In the genomic region with DNA sequence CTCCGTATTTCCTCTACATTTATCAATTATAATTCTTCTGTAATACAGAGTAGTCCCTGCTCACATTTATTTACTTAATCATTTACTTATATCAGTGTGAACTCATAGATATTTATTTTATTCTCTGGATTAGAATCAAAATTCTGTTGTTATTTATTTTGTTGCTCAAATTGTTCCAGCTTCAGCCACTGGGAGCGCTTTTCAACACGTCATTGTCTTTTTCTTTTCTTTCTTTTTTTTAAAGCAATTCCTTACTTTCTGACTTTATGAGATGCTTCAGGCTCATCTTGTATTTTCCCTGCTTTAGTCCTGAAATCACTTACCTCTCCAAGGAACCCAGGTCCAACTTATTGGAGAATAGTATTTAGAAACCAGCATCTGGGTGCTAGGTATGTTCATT, we compare ENCODE assay signal across 22 cellular contexts. TPM values are rescaled to one million over a fixed set of nuclear protein-coding genes. Genes with fewer than 3 reads are reported as not detected.
DNase-seq lines count a peak whose midpoint lies in the region; ATAC-seq and TF ChIP-seq lines count a peak whose summit lies in the region.
"Had no signal": no experiment of that assay in that cellular context is flagged by ENCODE, and none has a peak within 500 bp of the region (broad histone marks: within the 10 kb centered on the region; RNA-seq: fewer than 3 reads in every experiment).

No MANE protein-coding gene starts in this region.

- no peaks in the 10 kb centered on the region for H3K9me3 Mint-ChIP-seq in GM23338
- H3K9me3 Mint-ChIP-seq in endothelial cell (ENCODE audit: unreplicated experiment): no peaks in the 10 kb centered on the region
- H3K9me3 Mint-ChIP-seq: activated T-cell treated with anti-CD3 and anti-CD28 coated beads, Interleukin-2, amount 50 U/mL, for 4 hours; CD8-positive, alpha-beta T cell had no signal

- H3K56ac ChIP-seq in mesendoderm (ENCODE audit: low read length): no peak overlapping the region

- H3K4me1 ChIP-seq in GM23338 (ENCODE audit: insufficient read depth): no peaks in the 10 kb centered on the region
- peaks cover 2% of the 10 kb centered on the region; the same call in 1 of the 2 replicates for H3K4me1 ChIP-seq in Panc1 (ENCODE audit: control insufficient read depth, insufficient read depth, low read length)
- no peaks in the 10 kb centered on the region for H3K4me1 ChIP-seq in mesendoderm (ENCODE audit: control insufficient read depth, low read depth, low read length)

- H3K27me3 ChIP-seq in GM23338 (ENCODE audit: insufficient read depth) (no peaks in the 10 kb centered on the region), Panc1 (ENCODE audit: control insufficient read depth, insufficient read depth, low read length) (no peaks in the 10 kb centered on the region), mesendoderm (ENCODE audit: insufficient read depth, low read length, poor library complexity) (no peaks in the 10 kb centered on the region)

- no peaks in the 10 kb centered on the region for H3K9me2 ChIP-seq in GM23338 (ENCODE audit: insufficient read depth)

- no peak overlapping the region for H3K4me3 ChIP-seq in GM23338
- H3K4me3 ChIP-seq in Panc1 (ENCODE audit: low read depth in 2 of 2, low read length in 2 of 2): no peak overlapping the region
- H3K4me3 ChIP-seq in retinal pigment epithelial cell (ENCODE audit: low read length): no peak overlapping the region
- H3K4me3 ChIP-seq in mesendoderm (ENCODE audit: low read length): no peak overlapping the region
- H3K4me3 ChIP-seq: coronary artery had no signal

- POLR2A ChIA-PET in Panc1 (lab: Charles Lee): no interaction called here

- H2AK5ac ChIP-seq in mesendoderm (ENCODE audit: low read length): no peak overlapping the region

- no peak overlapping the region for H2BK120ac ChIP-seq in mesendoderm (ENCODE audit: low read depth, low read length)

- no peak overlapping the region for H4K5ac ChIP-seq in mesendoderm (ENCODE audit: low read length)

- H3K79me2 ChIP-seq in GM23338 (replicated peaks; ENCODE audit: insufficient read depth): no peaks in the 10 kb centered on the region
- H3K79me2 ChIP-seq in mesendoderm (ENCODE audit: control insufficient read depth, insufficient read depth, low read length): no peaks in the 10 kb centered on the region

- BruUV-seq in Panc1 (replicated peaks; lab: Mats Ljungman, UMichigan): no TSS peak

- H2BK5ac ChIP-seq in mesendoderm (ENCODE audit: low read length): no peak overlapping the region

- no peak overlapping the region for H2BK15ac ChIP-seq in mesendoderm (replicated peaks; ENCODE audit: low read depth)

- no peak overlapping the region for H4K8ac ChIP-seq in mesendoderm (ENCODE audit: low read depth, low read length)

- no peak overlapping the region for H2AFZ ChIP-seq in GM23338

- H3K27me3 Mint-ChIP-seq in GM23338 (ENCODE audit: insufficient read depth, low read depth, poor library complexity) (peaks cover 2% of the 10 kb centered on the region), endothelial cell (ENCODE audit: unreplicated experiment) (peaks cover 2% of the 10 kb centered on the region)
- H3K27me3 Mint-ChIP-seq: activated CD4-positive, alpha-beta T cell treated with anti-CD3 and anti-CD28 coated beads for 36 hours; T-helper 17 cell had no signal

- peak; percentile 28 for DNase-seq in GM23338 (ENCODE audit: low spot score)
- DNase-seq in Panc1 (ENCODE audit: low read depth, low spot score): no peak
- no peak for DNase-seq in endothelial cell (ENCODE audit: low spot score)
- no peak for DNase-seq in retinal pigment epithelial cell (ENCODE audit: low read depth)
- DNase-seq in NCI-H2081 treated with DMSO at 0.1 percent for 48 hours (lab: John Stamatoyannopoulos, UW): no peak
- no peak for DNase-seq in AML-193 (lab: John Stamatoyannopoulos, UW)
- DNase-seq in mesendoderm: no peak
- DNase-seq: activated CD4-positive, alpha-beta T cell treated with anti-CD3 and anti-CD28 coated beads for 36 hours; activated CD8-positive, alpha-beta memory T cell treated with anti-CD3 and anti-CD28 coated beads for 24 hours; activated naive CD4-positive, alpha-beta T cell; activated T-cell treated with anti-CD3 and anti-CD28 coated beads, Interleukin-2, amount 50 U/mL, for 4 hours; CD8-positive, alpha-beta T cell; DMS153; head of caudate nucleus; mammary epithelial cell; NCI-H1694 treated with DMSO at 0.1 percent for 48 hours; NCI-H524 treated with DMSO at 0.1 percent for 48 hours; NK-92 treated with Interleukin-12 subunit alpha and Interleukin-12 subunit beta, amount 100 ng/mL, for 24 hours; small intestine; stimulated activated CD4-positive, alpha-beta T cell treated with anti-CD3 and anti-CD28 coated beads, Interleukin-2, amount 100 ng/mL, for 24 hours; T-helper 17 cell had no signal

- H3K9ac ChIP-seq in mesendoderm (ENCODE audit: low read length): no peak overlapping the region

- CTCF ChIA-PET in Panc1 (lab: Charles Lee): no interaction called here

- H3K4me1 Mint-ChIP-seq in GM23338: no peaks in the 10 kb centered on the region; the same call in 2 of the 3 replicates
- no peaks in the 10 kb centered on the region for H3K4me1 Mint-ChIP-seq in endothelial cell (ENCODE audit: unreplicated experiment)
- H3K4me1 Mint-ChIP-seq: activated CD4-positive, alpha-beta T cell treated with anti-CD3 and anti-CD28 coated beads for 36 hours had no signal

- H3K27ac Mint-ChIP-seq in GM23338 (no peak overlapping the region), endothelial cell (ENCODE audit: unreplicated experiment) (no peak overlapping the region)
- H3K27ac Mint-ChIP-seq: activated CD4-positive, alpha-beta T cell treated with anti-CD3 and anti-CD28 coated beads for 36 hours; CD8-positive, alpha-beta T cell; T-helper 17 cell had no signal

- no peaks in the 10 kb centered on the region for H3F3A ChIP-seq in GM23338 (replicated peaks; ENCODE audit: low read depth)

- H3K27ac ChIP-seq in GM23338 (ENCODE audit: low read depth) (no peak overlapping the region), Panc1 (ENCODE audit: low read length) (no peak overlapping the region), mesendoderm (ENCODE audit: low read depth, low read length) (no peak overlapping the region)
- H3K27ac ChIP-seq: coronary artery had no signal

- H3K36me3 ChIP-seq in GM23338 (ENCODE audit: insufficient read depth): no peaks in the 10 kb centered on the region
- H3K36me3 ChIP-seq in Panc1 (ENCODE audit: control insufficient read depth, insufficient read depth, low read length): no peaks in the 10 kb centered on the region
- no peaks in the 10 kb centered on the region for H3K36me3 ChIP-seq in mesendoderm (ENCODE audit: control insufficient read depth, insufficient read depth, low read length)

- H3K4me2 ChIP-seq in GM23338 (no peak overlapping the region), mesendoderm (ENCODE audit: low read length) (no peak overlapping the region)

- no CpG with 5 or more reads among the region's 3 CpGs for WGBS in mesendoderm (ENCODE audit: extremely low coverage, insufficient coverage, low lambda C conversion rate)

- no peak overlapping the region for H3K18ac ChIP-seq in mesendoderm (ENCODE audit: low read length)

- intact Hi-C loops in Panc1 (cut with micrococcal nuclease; ENCODE audit: unreplicated experiment): no loop called here

- in situ Hi-C loops in Panc1 (cut with HindIII; ENCODE audit: low pct_unique_long_range_greater_than_20kb, low sequenced_read_pairs): no loop called here

- H3K4me3 Mint-ChIP-seq in GM23338 (no peak overlapping the region), endothelial cell (ENCODE audit: unreplicated experiment) (no peak overlapping the region)
- H3K4me3 Mint-ChIP-seq: activated CD4-positive, alpha-beta T cell treated with anti-CD3 and anti-CD28 coated beads for 36 hours; activated T-cell treated with anti-CD3 and anti-CD28 coated beads, Interleukin-2, amount 50 U/mL, for 4 hours; CD8-positive, alpha-beta T cell; T-helper 17 cell had no signal

- TF ChIP-seq CTCF in GM23338 (conservative IDR thresholded peaks at IDR 0.05; ENCODE audit: low read depth in 2 of 2) (peak in 1 of 2 experiments; percentile 67; a peak in 3 of 4 replicates), Panc1 (IDR thresholded peaks at IDR 0.05) (peak; percentile 33; the same call in 1 of the 2 replicates), endothelial cell (IDR thresholded peaks at IDR 0.05; ENCODE audit: unreplicated experiment) (peak; percentile 39), retinal pigment epithelial cell (conservative IDR thresholded peaks at IDR 0.05; ENCODE audit: low read depth, low read length) (peak; percentile 7)

- H3K36me3 Mint-ChIP-seq in GM23338 (ENCODE audit: low read depth): no peaks in the 10 kb centered on the region
- H3K36me3 Mint-ChIP-seq in endothelial cell (ENCODE audit: low read depth, unreplicated experiment): no peaks in the 10 kb centered on the region
- H3K36me3 Mint-ChIP-seq: CD8-positive, alpha-beta T cell had no signal

- H3K79me1 ChIP-seq in mesendoderm (ENCODE audit: low read length): no peaks in the 10 kb centered on the region

- no peak for ATAC-seq in GM23338
- ATAC-seq in Panc1: no peak
- ATAC-seq: activated CD4-positive, alpha-beta T cell treated with anti-CD3 and anti-CD28 coated beads for 36 hours; activated T-cell treated with anti-CD3 and anti-CD28 coated beads, Interleukin-2, amount 50 U/mL, for 4 hours; CD8-positive, alpha-beta T cell; T-helper 17 cell had no signal

- H3K9me3 ChIP-seq in Panc1 (ENCODE audit: control insufficient read depth, insufficient read depth, low read depth, low read length): no peaks in the 10 kb centered on the region

- no peak overlapping the region for H3K23ac ChIP-seq in mesendoderm (ENCODE audit: low read length)

- no peaks in the 10 kb centered on the region for H4K20me1 ChIP-seq in GM23338 (replicated peaks; ENCODE audit: insufficient read depth)

- H3K4ac ChIP-seq in mesendoderm (ENCODE audit: low read depth, low read length): no peak overlapping the region

TF ChIP-seq in GM23338, 12 proteins besides CTCF, POLR2A, EP300 and RAD21 (continues in another document):
- TF ChIP-seq STAT1 (IDR thresholded peaks at IDR 0.05; ENCODE audit: unreplicated experiment): no peak

RNA-seq across cellular contexts. Expression of a gene that starts 53.4 kb away (rescaled TPM):
- 13.8 and 15.5 TPM in 2 replicates for total RNA-seq in GM23338 (2014; rRNA removed; shearing (Covaris generic))
- 6.5 and 7.5 TPM in 2 replicates for polyA plus RNA-seq in GM23338 (2016; fragmentation: Nextera tagmentation; extraction: Ambion mirVana)
- total RNA-seq in Panc1 (2021; ENCODE audit: unreplicated experiment) (22.8 TPM), endothelial cell (ENCODE audit: unreplicated experiment) (8.5 TPM)
- 8.3 TPM for polyA plus RNA-seq in Panc1 (2012; ENCODE audit: insufficient read length)
- 7.9 TPM for polyA plus RNA-seq in mesendoderm (2013, experiment 1 of 2)
- polyA plus RNA-seq in mesendoderm (2013, experiment 2 of 2): 7.9 TPM
